Comparison of ENCODE assay signal across 19 cellular contexts in the genomic region with DNA sequence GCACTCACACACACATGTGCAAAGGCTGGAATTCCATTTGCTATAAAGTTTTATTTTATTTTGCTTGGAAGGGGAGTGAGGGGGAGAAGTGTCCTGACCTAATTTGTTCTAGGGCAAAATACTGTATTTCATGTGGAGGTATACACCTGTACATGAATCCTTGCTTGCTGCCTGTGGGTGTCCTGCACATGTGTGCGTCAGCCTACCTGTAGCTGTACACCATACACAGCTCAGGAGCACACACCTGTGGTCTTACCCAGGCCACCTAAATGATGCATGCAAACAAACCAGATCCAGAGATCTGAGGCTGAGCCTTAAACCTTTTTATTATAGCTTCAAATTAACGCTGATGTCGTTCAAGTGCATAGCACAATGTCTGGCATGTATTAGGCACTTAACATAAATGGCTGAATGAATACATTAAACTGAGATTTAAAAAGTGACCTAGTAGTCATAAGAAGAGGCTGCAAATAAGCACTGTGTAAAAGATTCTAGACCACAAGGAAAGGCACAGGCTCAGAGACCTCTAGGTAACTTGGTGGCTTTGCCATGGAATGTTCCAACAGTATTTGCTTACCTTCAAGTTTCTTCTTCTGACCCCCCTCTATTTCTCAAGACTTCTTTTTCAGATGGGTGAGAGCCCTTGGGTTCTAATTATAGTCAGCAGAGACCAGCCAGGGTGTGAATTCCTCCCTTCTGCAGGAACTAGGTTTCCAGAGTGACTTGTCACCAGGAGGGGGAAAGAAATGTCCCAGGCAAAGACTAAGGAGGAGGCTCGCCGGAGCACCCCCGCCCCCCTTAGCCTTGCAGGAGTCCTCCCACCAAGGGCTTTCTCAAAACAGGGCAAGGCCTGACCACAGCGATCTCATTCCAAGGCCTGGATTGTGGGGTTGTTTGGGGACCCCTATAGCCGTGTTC. TPM values are rescaled to one million over a fixed set of nuclear protein-coding genes. Genes with fewer than 3 reads are reported as not detected.
DNase-seq lines count a peak whose midpoint lies in the region; ATAC-seq and TF ChIP-seq lines count a peak whose summit lies in the region.
"Had no signal": no experiment of that assay in that cellular context is flagged by ENCODE, and none has a peak within 500 bp of the region (broad histone marks: within the 10 kb centered on the region; RNA-seq: fewer than 3 reads in every experiment).

No MANE protein-coding gene starts in this region.

- H3K4me2 ChIP-seq in GM23338: peak overlapping the region; percentile 81
- H3K4me2 ChIP-seq: BLaER1 had no signal

- H3K4me1 ChIP-seq in GM23338 (ENCODE audit: insufficient read depth) (peaks cover 36% of the 10 kb centered on the region), esophagus muscularis mucosa (peaks cover 12 to 55% (median 41%) of the 10 kb centered on the region in 4 donors)
- H3K4me1 ChIP-seq: BLaER1 had no signal

- H3K27ac Mint-ChIP-seq in CD4-positive, alpha-beta T cell: no peak overlapping the region
- H3K27ac Mint-ChIP-seq in GM23338 (no peak overlapping the region), neural crest cell (ENCODE audit: unreplicated experiment) (no peak overlapping the region)

- no peaks in the 10 kb centered on the region for H3K9me3 ChIP-seq in CD4-positive, alpha-beta T cell (ENCODE audit: control insufficient read depth, low read length)
- H3K9me3 ChIP-seq in esophagus muscularis mucosa: no peaks in the 10 kb centered on the region

- H3K27me3 ChIP-seq in CD4-positive, alpha-beta T cell (ENCODE audit: control insufficient read depth, insufficient read depth, low read length): peaks cover 86% of the 10 kb centered on the region
- H3K27me3 ChIP-seq in GM23338 (ENCODE audit: insufficient read depth) (peaks cover 100% of the 10 kb centered on the region), esophagus muscularis mucosa (peaks cover 0 to 61% (median 12%) of the 10 kb centered on the region in 4 donors), brain microvascular endothelial cell (replicated peaks) (peaks cover 75% of the 10 kb centered on the region)

- TF ChIP-seq POLR2A in esophagus muscularis mucosa (IDR thresholded peaks at IDR 0.05; ENCODE audit: low read depth): no peak

- DNase-seq in CD4-positive, alpha-beta T cell: peak in 1 of 10 experiments; percentile 19
- DNase-seq in GM23338 (ENCODE audit: low spot score) (peak; percentile 30), esophagus muscularis mucosa (ENCODE audit: extremely low spot score) (no peak), neural crest cell (ENCODE audit: low read depth, low spot score) (no peak), brain microvascular endothelial cell (no peak), GDM1 (lab: John Stamatoyannopoulos, UW) (no peak), NOMO-1 treated with dmso at 0.1 percent for 144 hours (lab: John Stamatoyannopoulos, UW; ENCODE audit: unreplicated experiment) (no peak)
- DNase-seq: activated CD4-positive, alpha-beta T cell treated with anti-CD3 and anti-CD28 coated beads, Interleukin-2, amount 50 U/mL, for 48 hours; activated naive CD4-positive, alpha-beta T cell treated with Interleukin-2 at 50 U/mL for 16 hours; hippocampal formation; KG1; mesenchymal stem cell; NCI-H1436 treated with DMSO at 0.1 percent for 48 hours; NCI-H524; stimulated activated CD4-positive, alpha-beta T cell treated with anti-CD3 and anti-CD28 coated beads, Interleukin-4, amount 100 ng/mL, for 24 hours; stimulated activated naive CD4-positive, alpha-beta T cell; T-helper 9 cell had no signal

- no peak for ATAC-seq in CD4-positive, alpha-beta T cell (ENCODE audit: poor library complexity)
- ATAC-seq in GM23338: no peak
- ATAC-seq in HG02870 (IDR thresholded peaks at IDR 0.05; ENCODE audit: unreplicated experiment): no peak

- H3K36me3 Mint-ChIP-seq in CD4-positive, alpha-beta T cell (ENCODE audit: low read depth): peaks cover 13% of the 10 kb centered on the region
- H3K36me3 Mint-ChIP-seq in GM23338 (ENCODE audit: low read depth) (no peaks in the 10 kb centered on the region; the same call in 2 of the 3 replicates), neural crest cell (ENCODE audit: low read depth) (no peaks in the 10 kb centered on the region)

- intact Hi-C loops in CD4-positive, alpha-beta T cell (cut with DNase I, micrococcal nuclease): no loop called here
- intact Hi-C loops in esophagus muscularis mucosa (cut with DNase I): no loop called here

- H3K27ac ChIP-seq in CD4-positive, alpha-beta T cell (ENCODE audit: low read depth, low read length): no peak overlapping the region
- H3K27ac ChIP-seq in GM23338 (ENCODE audit: low read depth): no peak overlapping the region
- H3K27ac ChIP-seq in esophagus muscularis mucosa (replicated peaks in 1 of 4): peak overlapping the region in 3 of 4 donors; percentile 53 to 78 (median 76)
- H3K27ac ChIP-seq in brain microvascular endothelial cell: no peak overlapping the region
- H3K27ac ChIP-seq: BLaER1 had no signal

- WGBS in esophagus muscularis mucosa: 86% methylated on average over 8 of the region's 8 CpGs

- no peak for TF ChIP-seq EP300 in esophagus muscularis mucosa (IDR thresholded peaks at IDR 0.05)

- TF ChIP-seq CTCF in CD4-positive, alpha-beta T cell (IDR thresholded peaks at IDR 0.05): no peak
- no peak for TF ChIP-seq CTCF in GM23338 (conservative IDR thresholded peaks at IDR 0.05; ENCODE audit: low read depth in 2 of 2)
- TF ChIP-seq CTCF in esophagus muscularis mucosa (IDR thresholded peaks at IDR 0.05): no peak
- no peak for TF ChIP-seq CTCF in neural crest cell (conservative IDR thresholded peaks at IDR 0.05)
- TF ChIP-seq CTCF in brain microvascular endothelial cell (IDR thresholded peaks at IDR 0.05; ENCODE audit: low read depth, low read length, missing control alignments): no peak

- H4K20me1 ChIP-seq in GM23338 (replicated peaks; ENCODE audit: insufficient read depth): peaks cover 52% of the 10 kb centered on the region

- H3F3A ChIP-seq in GM23338 (replicated peaks; ENCODE audit: low read depth): 0 out of 2 replicates have a peak, but pooled peaks cover 12% of the 10 kb centered on the region

- peaks cover 21% of the 10 kb centered on the region for H3K4me1 Mint-ChIP-seq in CD4-positive, alpha-beta T cell (ENCODE audit: low read depth)
- H3K4me1 Mint-ChIP-seq in GM23338: peaks cover 20% of the 10 kb centered on the region
- peaks cover 19% of the 10 kb centered on the region for H3K4me1 Mint-ChIP-seq in neural crest cell

- POLR2A ChIA-PET in CD4-positive, alpha-beta T cell (lab: Charles Lee): no interaction called here

- H3K79me2 ChIP-seq in GM23338 (replicated peaks; ENCODE audit: insufficient read depth): no peaks in the 10 kb centered on the region

- CTCF ChIA-PET in CD4-positive, alpha-beta T cell (lab: Charles Lee): no interaction called here

- in situ Hi-C loops in brain microvascular endothelial cell (cut with HindIII; ENCODE audit: low pct_ligation_motif_present, low sequenced_read_pairs): loop anchor here (25.0 kb wide), 2 partner anchors 489 to 739 kb away; no protein-coding TSS in a partner anchor

- no peaks in the 10 kb centered on the region for H3K9me2 ChIP-seq in GM23338 (ENCODE audit: insufficient read depth)

- H3K36me3 ChIP-seq in GM23338 (ENCODE audit: insufficient read depth) (no peaks in the 10 kb centered on the region), esophagus muscularis mucosa (no peaks in the 10 kb centered on the region), brain microvascular endothelial cell (replicated peaks) (no peaks in the 10 kb centered on the region)

- no peaks in the 10 kb centered on the region for H3K9me3 Mint-ChIP-seq in CD4-positive, alpha-beta T cell
- H3K9me3 Mint-ChIP-seq in GM23338 (no peaks in the 10 kb centered on the region; the same call in 2 of the 3 replicates), neural crest cell (no peaks in the 10 kb centered on the region)

- H3K27me3 Mint-ChIP-seq in CD4-positive, alpha-beta T cell: peaks cover 70% of the 10 kb centered on the region
- H3K27me3 Mint-ChIP-seq in GM23338 (ENCODE audit: insufficient read depth, low read depth, poor library complexity): peaks cover 99% of the 10 kb centered on the region
- peaks cover 97% of the 10 kb centered on the region for H3K27me3 Mint-ChIP-seq in neural crest cell (ENCODE audit: low read depth)

- H3K4me3 Mint-ChIP-seq in CD4-positive, alpha-beta T cell: peak overlapping the region; percentile 65
- H3K4me3 Mint-ChIP-seq in GM23338: peak overlapping the region; percentile 45; the same call in 2 of the 3 replicates
- peak overlapping the region; percentile 72 for H3K4me3 Mint-ChIP-seq in neural crest cell

- H3K4me3 ChIP-seq in GM23338 (peak overlapping the region; percentile 57), esophagus muscularis mucosa (no peak overlapping the region), brain microvascular endothelial cell (ENCODE audit: low read depth, low read length) (no peak overlapping the region)
- H3K4me3 ChIP-seq: BLaER1 had no signal

- no peak overlapping the region for H2AFZ ChIP-seq in GM23338

TF ChIP-seq in GM23338, 12 proteins besides CTCF, POLR2A, EP300 and RAD21 (continues in another document):
- TF ChIP-seq, protein P1, sequence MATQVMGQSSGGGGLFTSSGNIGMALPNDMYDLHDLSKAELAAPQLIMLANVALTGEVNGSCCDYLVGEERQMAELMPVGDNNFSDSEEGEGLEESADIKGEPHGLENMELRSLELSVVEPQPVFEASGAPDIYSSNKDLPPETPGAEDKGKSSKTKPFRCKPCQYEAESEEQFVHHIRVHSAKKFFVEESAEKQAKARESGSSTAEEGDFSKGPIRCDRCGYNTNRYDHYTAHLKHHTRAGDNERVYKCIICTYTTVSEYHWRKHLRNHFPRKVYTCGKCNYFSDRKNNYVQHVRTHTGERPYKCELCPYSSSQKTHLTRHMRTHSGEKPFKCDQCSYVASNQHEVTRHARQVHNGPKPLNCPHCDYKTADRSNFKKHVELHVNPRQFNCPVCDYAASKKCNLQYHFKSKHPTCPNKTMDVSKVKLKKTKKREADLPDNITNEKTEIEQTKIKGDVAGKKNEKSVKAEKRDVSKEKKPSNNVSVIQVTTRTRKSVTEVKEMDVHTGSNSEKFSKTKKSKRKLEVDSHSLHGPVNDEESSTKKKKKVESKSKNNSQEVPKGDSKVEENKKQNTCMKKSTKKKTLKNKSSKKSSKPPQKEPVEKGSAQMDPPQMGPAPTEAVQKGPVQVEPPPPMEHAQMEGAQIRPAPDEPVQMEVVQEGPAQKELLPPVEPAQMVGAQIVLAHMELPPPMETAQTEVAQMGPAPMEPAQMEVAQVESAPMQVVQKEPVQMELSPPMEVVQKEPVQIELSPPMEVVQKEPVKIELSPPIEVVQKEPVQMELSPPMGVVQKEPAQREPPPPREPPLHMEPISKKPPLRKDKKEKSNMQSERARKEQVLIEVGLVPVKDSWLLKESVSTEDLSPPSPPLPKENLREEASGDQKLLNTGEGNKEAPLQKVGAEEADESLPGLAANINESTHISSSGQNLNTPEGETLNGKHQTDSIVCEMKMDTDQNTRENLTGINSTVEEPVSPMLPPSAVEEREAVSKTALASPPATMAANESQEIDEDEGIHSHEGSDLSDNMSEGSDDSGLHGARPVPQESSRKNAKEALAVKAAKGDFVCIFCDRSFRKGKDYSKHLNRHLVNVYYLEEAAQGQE (IDR thresholded peaks at IDR 0.05; ENCODE audit: unreplicated experiment): no peak

RNA-seq across cellular contexts. Expression of a gene that starts 13.4 kb away (rescaled TPM):
- total RNA-seq in CD4-positive, alpha-beta T cell: not detected
- total RNA-seq in GM23338 (2014; rRNA removed; shearing (Covaris generic)): 0.10 and 0.27 TPM in 2 replicates
- 0.13 and 0.21 TPM in 2 replicates for polyA plus RNA-seq in GM23338 (2016; fragmentation: Nextera tagmentation; extraction: Ambion mirVana)
- total RNA-seq in esophagus muscularis mucosa: 10 to 100 TPM in 3 of 4 donors, 1 to 10 TPM in 1; 8.7 to 19.7 (median 16.8) TPM
- 1.7 and 1.8 TPM in 2 replicates for total RNA-seq in neural crest cell

Comparison
In these comparisons a context has a peak if more than half of its experiments do, and no peak if none do; other contexts are left out.
1. H3K27ac ChIP-seq: peak in esophagus muscularis mucosa (3 of 4); none in CD4-positive, alpha-beta T cell (single experiment), GM23338 (single experiment) and brain microvascular endothelial cell (single experiment).
2. Peak in every context shown above with its lines, with median percentiles within 50 percentile points of each other: H3K4me3 Mint-ChIP-seq.